ENCODE assay signal across 17 cellular contexts in genomic region chr15:50108446-50108845, GRCh38. TPM values are rescaled to one million over a fixed set of nuclear protein-coding genes. Genes with fewer than 3 reads are reported as not detected.
DNase-seq lines count a peak whose midpoint lies in the region; TF ChIP-seq lines count a peak whose summit lies in the region.
"Had no signal": no experiment of that assay in that cellular context is flagged by ENCODE, and none has a peak within 500 bp of the region (broad histone marks: within the 10 kb centered on the region; RNA-seq: fewer than 3 reads in every experiment).

No MANE protein-coding gene starts in this region.

- H4K20me1 ChIP-seq in Loucy (ENCODE audit: insufficient read depth, low read length, poor library complexity, severe bottlenecking): no peaks in the 10 kb centered on the region

- DNase-seq in SIG-M5 treated with dmso at 0.1 percent for 504 hours (lab: John Stamatoyannopoulos, UW; ENCODE audit: unreplicated experiment): peak; percentile 60
- no peak for DNase-seq in SIG-M5 (lab: John Stamatoyannopoulos, UW)
- DNase-seq in Kasumi-1 (lab: John Stamatoyannopoulos, UW): no peak
- no peak for DNase-seq in NCI-H82 treated with DMSO at 0.1 percent for 48 hours (lab: John Stamatoyannopoulos, UW; ENCODE audit: unreplicated experiment)
- DNase-seq in SW 1271 (lab: John Stamatoyannopoulos, UW): no peak
- DNase-seq: CD8-positive, alpha-beta memory T cell; central memory CD4-positive, alpha-beta T cell; gastrocnemius medialis; NCI-H187 treated with DMSO at 0.1 percent for 48 hours; NCI-H69; T-helper 17 cell; tibial artery had no signal

- H3K9ac ChIP-seq in Loucy (ENCODE audit: low read depth, low read length, poor library complexity, severe bottlenecking): no peak overlapping the region
- H3K9ac ChIP-seq: parathyroid adenoma had no signal

- H3K9me3 ChIP-seq in Loucy (ENCODE audit: insufficient read depth, low read depth, low read length): no peaks in the 10 kb centered on the region
- H3K9me3 ChIP-seq in neutrophil: no peaks in the 10 kb centered on the region
- H3K9me3 ChIP-seq: gastrocnemius medialis, tibial artery had no signal

- H3K9me2 ChIP-seq in Loucy (replicated peaks; ENCODE audit: low read depth, low read length): no peaks in the 10 kb centered on the region

- no peaks in the 10 kb centered on the region for H3K79me2 ChIP-seq in Loucy (ENCODE audit: insufficient read depth, low read length)
- H3K79me2 ChIP-seq: parathyroid adenoma had no signal

- H3K27me3 ChIP-seq in Loucy (ENCODE audit: insufficient read depth, low read length, poor library complexity, severe bottlenecking): no peaks in the 10 kb centered on the region
- H3K27me3 ChIP-seq in neutrophil: no peaks in the 10 kb centered on the region
- H3K27me3 ChIP-seq: gastrocnemius medialis, tibial artery had no signal

- 54 to 72% (median 61%) methylated on average over 5 of the region's 5 CpGs for WGBS in adipose tissue, 3 donors

- peaks cover 15% of the 10 kb centered on the region for H3F3A ChIP-seq in Loucy (ENCODE audit: low read depth)

- H3K4me3 ChIP-seq in Loucy (ENCODE audit: low read length, poor library complexity, severe bottlenecking): peak overlapping the region; percentile 16
- H3K4me3 ChIP-seq in neutrophil (ENCODE audit: low read depth in 1 of 2, low read length in 1 of 2): peak overlapping the region; percentile 51 to 56
- H3K4me3 ChIP-seq: gastrocnemius medialis, tibial artery had no signal

- no peak for TF ChIP-seq CTCF in Loucy (conservative IDR thresholded peaks at IDR 0.05; ENCODE audit: low read length)
- no peak for TF ChIP-seq CTCF in neutrophil (IDR thresholded peaks at IDR 0.05)

- H2AFZ ChIP-seq in Loucy (ENCODE audit: low read length): no peak overlapping the region
- H2AFZ ChIP-seq: parathyroid adenoma had no signal

- H3K4me1 ChIP-seq in Loucy (ENCODE audit: insufficient read depth, low read length, poor library complexity, severe bottlenecking): peaks cover 37% of the 10 kb centered on the region
- H3K4me1 ChIP-seq in neutrophil (ENCODE audit: control insufficient read depth in 1 of 2, insufficient read depth in 1 of 2, low read depth in 1 of 2, low read length in 1 of 2): peaks cover 88 to 93% of the 10 kb centered on the region in 2 experiments
- H3K4me1 ChIP-seq: gastrocnemius medialis, parathyroid adenoma had no signal

- peak overlapping the region; percentile 73 for H3K27ac ChIP-seq in adipose tissue (ENCODE audit: low read depth, low read length)
- H3K27ac ChIP-seq in neutrophil: peak overlapping the region; percentile 92
- H3K27ac ChIP-seq: gastrocnemius medialis, parathyroid adenoma, RWPE1, tibial artery had no signal

- H3K4me2 ChIP-seq in Loucy (ENCODE audit: low read depth, low read length, poor library complexity, severe bottlenecking): peak overlapping the region; percentile 44

- H3K36me3 ChIP-seq in Loucy (ENCODE audit: insufficient read depth, low read length) (no peaks in the 10 kb centered on the region), neutrophil (no peaks in the 10 kb centered on the region)
- H3K36me3 ChIP-seq: gastrocnemius medialis, tibial artery had no signal

RNA-seq across cellular contexts. Expression of gene ATP8B4, which starts 10.6 kb away (rescaled TPM):
- polyA plus RNA-seq in adipose tissue: 1 to 10 TPM in 2 of 3 donors, under 1 TPM in 1; 0.90 to 7.3 (median 5.5) TPM
